ENCODE assay signal across 9 cellular contexts in the genomic region with DNA sequence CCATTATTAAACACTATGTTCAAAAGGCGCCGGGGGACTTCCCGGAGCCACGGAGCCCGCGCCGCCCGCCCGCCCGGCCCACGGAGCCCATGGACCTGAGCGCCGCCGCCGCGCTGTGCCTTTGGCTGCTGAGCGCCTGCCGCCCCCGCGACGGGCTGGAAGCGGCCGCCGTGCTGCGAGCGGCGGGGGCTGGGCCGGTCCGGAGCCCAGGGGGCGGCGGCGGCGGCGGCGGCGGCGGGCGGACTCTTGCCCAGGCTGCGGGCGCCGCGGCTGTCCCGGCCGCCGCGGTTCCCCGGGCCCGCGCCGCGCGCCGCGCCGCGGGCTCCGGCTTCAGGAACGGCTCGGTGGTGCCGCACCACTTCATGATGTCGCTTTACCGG. TPM values are rescaled to one million over a fixed set of nuclear protein-coding genes. Genes with fewer than 3 reads are reported as not detected.
DNase-seq lines count a peak whose midpoint lies in the region; ATAC-seq and TF ChIP-seq lines count a peak whose summit lies in the region.
"Had no signal": no experiment of that assay in that cellular context is flagged by ENCODE, and none has a peak within 500 bp of the region (broad histone marks: within the 10 kb centered on the region; RNA-seq: fewer than 3 reads in every experiment).

No MANE protein-coding gene starts in this region.

- ATAC-seq in GM21576 (IDR thresholded peaks at IDR 0.05; ENCODE audit: unreplicated experiment), result peak; percentile 35
- ATAC-seq in central memory CD8-positive, alpha-beta T cell (replicated peaks; ENCODE audit: extremely low read depth, poor library complexity, severe bottlenecking), result peak; percentile 19

- peaks cover 16% of the 10 kb centered on the region for H3K4me1 Mint-ChIP-seq in central memory CD8-positive, alpha-beta T cell
- H3K4me1 Mint-ChIP-seq in mesothelial cell of epicardium, result peaks cover 16% of the 10 kb centered on the region

- H3K4me3 ChIP-seq in AG04449 (ENCODE audit: low read depth, low read length), result peak overlapping the region; percentile 15; the same call in 1 of the 2 replicates

- peaks cover 3% of the 10 kb centered on the region for H3K36me3 Mint-ChIP-seq in central memory CD8-positive, alpha-beta T cell (ENCODE audit: insufficient read depth)
- no peaks in the 10 kb centered on the region for H3K36me3 Mint-ChIP-seq in mesothelial cell of epicardium

- DNase-seq in AG04449 (ENCODE audit: low read depth, low spot score) (no peak), mesothelial cell of epicardium (ENCODE audit: low spot score in 2 of 2, unreplicated experiment in 2 of 2) (no peak), islet precursor cell (no peak), activated gamma-delta T cell (lab: John Stamatoyannopoulos, UW) (no peak), SHP77 treated with DMSO at 0.1 percent for 48 hours (lab: John Stamatoyannopoulos, UW) (no peak)
- DNase-seq in central memory CD8-positive, alpha-beta T cell (ENCODE audit: low spot score in 2 of 2), result no peak
- DNase-seq in stimulated activated CD4-positive, alpha-beta T cell treated with anti-CD3 and anti-CD28 coated beads, Interleukin-12 subunit alpha, Interleukin-12 subunit beta, amount 100 ng/mL, for 4 hours, result no peak

- peaks cover 84% of the 10 kb centered on the region for H3K27me3 Mint-ChIP-seq in central memory CD8-positive, alpha-beta T cell
- H3K27me3 Mint-ChIP-seq in mesothelial cell of epicardium (ENCODE audit: low read depth), result peaks cover 94% of the 10 kb centered on the region

- no peak overlapping the region for H3K27ac Mint-ChIP-seq in central memory CD8-positive, alpha-beta T cell (ENCODE audit: low read depth)
- no peak overlapping the region for H3K27ac Mint-ChIP-seq in mesothelial cell of epicardium
- H3K27ac Mint-ChIP-seq: stimulated activated naive CD8-positive, alpha-beta T cell treated with anti-CD3 and anti-CD28 coated beads, Interleukin-15, Interleukin-2, amounts not matched to agents 100 ng/mL and 50 ng/mL, for 24 hours had no signal

- POLR2A ChIA-PET in AG04449 (lab: Yijun Ruan, JAX), result no interaction called here

- CTCF ChIA-PET in AG04449 (lab: Yijun Ruan, JAX), result interaction anchor here (10.0 kb wide), 1 partner anchor 295 kb away, joined by 382 read pairs; no protein-coding TSS in a partner anchor

- H3K9me3 Mint-ChIP-seq in central memory CD8-positive, alpha-beta T cell, result no peaks in the 10 kb centered on the region
- no peaks in the 10 kb centered on the region for H3K9me3 Mint-ChIP-seq in mesothelial cell of epicardium
- H3K9me3 Mint-ChIP-seq: stimulated activated naive CD8-positive, alpha-beta T cell treated with anti-CD3 and anti-CD28 coated beads, Interleukin-15, Interleukin-2, amounts not matched to agents 100 ng/mL and 50 ng/mL, for 24 hours had no signal

- peak overlapping the region; percentile 67 for H3K4me3 Mint-ChIP-seq in central memory CD8-positive, alpha-beta T cell
- H3K4me3 Mint-ChIP-seq in mesothelial cell of epicardium, result peak overlapping the region; percentile 52

- no peak for TF ChIP-seq CTCF in AG04449 (IDR thresholded peaks at IDR 0.05; ENCODE audit: insufficient read depth, low read length, missing control alignments)
- no peak for TF ChIP-seq CTCF in mesothelial cell of epicardium (IDR thresholded peaks at IDR 0.05; ENCODE audit: unreplicated experiment)

RNA-seq across cellular contexts. Expression of a gene that starts 0.2 kb away (rescaled TPM):
- 3.0 to 3.2 TPM (median 3.1 TPM) in 3 replicates for total RNA-seq in mesothelial cell of epicardium

RNA-seq across cellular contexts. Expression of a gene that starts 16.2 kb away (rescaled TPM):
- total RNA-seq in mesothelial cell of epicardium, result 14.3 to 16.5 TPM (median 14.6 TPM) in 3 replicates
